1 cellular context compared by ENCODE assay signal in the genomic region with DNA sequence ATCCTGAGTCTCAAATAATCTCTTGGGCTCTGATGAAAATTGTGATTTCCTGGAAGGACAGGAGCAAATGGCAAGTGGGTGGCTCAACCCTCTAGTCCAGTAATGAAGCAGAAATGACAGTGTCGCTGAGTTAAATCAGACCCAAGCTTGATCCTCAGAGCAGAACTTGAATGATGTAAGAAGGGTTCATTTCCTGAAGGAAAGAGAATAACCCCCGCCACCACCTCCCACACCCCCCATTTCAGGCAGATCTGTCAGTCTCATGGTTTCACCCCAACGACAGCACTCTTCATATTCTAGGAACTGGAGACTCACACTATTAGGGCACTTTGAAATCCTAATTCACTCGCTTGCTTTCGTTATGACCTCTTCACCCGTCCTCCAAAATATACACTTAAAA.
TF ChIP-seq lines count a peak whose summit lies in the region.

No MANE protein-coding gene starts in this region.

TF ChIP-seq in H1, 55 proteins besides CTCF, POLR2A, EP300 and RAD21:
- TF ChIP-seq HDAC2 (IDR thresholded peaks at IDR 0.05; ENCODE audit: borderline replicate concordance in 1 of 2, low read depth in 2 of 2, low read length in 2 of 2), result no peak
- no peak for TF ChIP-seq JUND (IDR thresholded peaks at IDR 0.05; ENCODE audit: low read length)
- TF ChIP-seq EZH2 (IDR thresholded peaks at IDR 0.05; ENCODE audit: low read depth, low read length, severe bottlenecking), result no peak
- TF ChIP-seq, protein P1, sequence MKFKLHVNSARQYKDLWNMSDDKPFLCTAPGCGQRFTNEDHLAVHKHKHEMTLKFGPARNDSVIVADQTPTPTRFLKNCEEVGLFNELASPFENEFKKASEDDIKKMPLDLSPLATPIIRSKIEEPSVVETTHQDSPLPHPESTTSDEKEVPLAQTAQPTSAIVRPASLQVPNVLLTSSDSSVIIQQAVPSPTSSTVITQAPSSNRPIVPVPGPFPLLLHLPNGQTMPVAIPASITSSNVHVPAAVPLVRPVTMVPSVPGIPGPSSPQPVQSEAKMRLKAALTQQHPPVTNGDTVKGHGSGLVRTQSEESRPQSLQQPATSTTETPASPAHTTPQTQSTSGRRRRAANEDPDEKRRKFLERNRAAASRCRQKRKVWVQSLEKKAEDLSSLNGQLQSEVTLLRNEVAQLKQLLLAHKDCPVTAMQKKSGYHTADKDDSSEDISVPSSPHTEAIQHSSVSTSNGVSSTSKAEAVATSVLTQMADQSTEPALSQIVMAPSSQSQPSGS (IDR thresholded peaks at IDR 0.05; ENCODE audit: low read length), result no peak
- TF ChIP-seq CREB1 (IDR thresholded peaks at IDR 0.05), result no peak
- no peak for TF ChIP-seq POU5F1 (IDR thresholded peaks at IDR 0.05; ENCODE audit: low read depth, low read length)
TF ChIP-seq in H1: peak in this region for 0.
